ENCODE assay signal across 10 cellular contexts in genomic region chr5:111984044-111984443, GRCh38.
A peak's percentile ranks its signal among the peaks of the same experiment; 100 is the strongest.
DNase-seq lines count a peak whose midpoint lies in the region; ATAC-seq, FAIRE-seq and TF ChIP-seq lines count a peak whose summit lies in the region.
"Had no signal": no experiment of that assay in that cellular context is flagged by ENCODE, and none has a peak within 500 bp of the region (broad histone marks: within the 10 kb centered on the region; RNA-seq: fewer than 3 reads in every experiment).

No MANE protein-coding gene starts in this region.

- H3K27me3 ChIP-seq in GM12878 (replicated peaks in 1 of 2; ENCODE audit: control insufficient read depth in 2 of 2, insufficient read depth in 2 of 2, low read length in 1 of 2): no peaks in the 10 kb centered on the region
- H3K27me3 ChIP-seq in gastrocnemius medialis: no peaks in the 10 kb centered on the region

- no peaks in the 10 kb centered on the region for H3K27me3 Mint-ChIP-seq in activated T-helper 17 cell treated with anti-CD3 and anti-CD28 coated beads, Interleukin-2, amount 50 U/mL, for 72 hours
- H3K27me3 Mint-ChIP-seq: stimulated activated memory B cell treated with anti-CD40 and anti-IgM and Interleukin-4, amounts not matched to agents 10 μg/mL and 1 μg/mL and 100 μg/mL, for 72 hours had no signal

- H3K4me2 ChIP-seq in GM12878 (ENCODE audit: control insufficient read depth, insufficient read depth): no peak overlapping the region

- H3K36me3 Mint-ChIP-seq in activated T-helper 17 cell treated with anti-CD3 and anti-CD28 coated beads, Interleukin-2, amount 50 U/mL, for 72 hours (ENCODE audit: low read depth): no peaks in the 10 kb centered on the region
- H3K36me3 Mint-ChIP-seq: stimulated activated memory B cell treated with anti-CD40 and anti-IgM and Interleukin-4, amounts not matched to agents 10 μg/mL and 1 μg/mL and 100 μg/mL, for 72 hours had no signal

- TF ChIP-seq RAD21 in GM12878 (IDR thresholded peaks at IDR 0.05; ENCODE audit: insufficient read depth, low read depth, low read length): 0 out of 2 replicates have a peak, but pooled peaks have one; percentile 4

- CTCF ChIA-PET in GM12878 (lab: Yijun Ruan, JAX): no interaction called here

- no peak overlapping the region for H3K4me3 Mint-ChIP-seq in activated T-helper 17 cell treated with anti-CD3 and anti-CD28 coated beads, Interleukin-2, amount 50 U/mL, for 72 hours
- H3K4me3 Mint-ChIP-seq: stimulated activated memory B cell treated with anti-CD40 and anti-IgM and Interleukin-4, amounts not matched to agents 10 μg/mL and 1 μg/mL and 100 μg/mL, for 72 hours had no signal

- peak overlapping the region; percentile 44 for H2AFZ ChIP-seq in GM12878 (ENCODE audit: control insufficient read depth, low read depth, low read length)
- H2AFZ ChIP-seq: parathyroid adenoma had no signal

- TF ChIP-seq POLR2A in GM12878 (IDR thresholded peaks at IDR 0.05; ENCODE audit: low read depth, low read length): no peak
- TF ChIP-seq POLR2A in gastrocnemius medialis (IDR thresholded peaks at IDR 0.05): no peak

- no peaks in the 10 kb centered on the region for H3K9me3 ChIP-seq in GM12878 (replicated peaks; ENCODE audit: control insufficient read depth, insufficient read depth, low read length)
- no peaks in the 10 kb centered on the region for H3K9me3 ChIP-seq in gastrocnemius medialis

- FAIRE-seq in GM12878 (lab: Jason Lieb, UNC): no peak

- H3K4me3 ChIP-seq in GM12878 (no peak overlapping the region), gastrocnemius medialis (no peak overlapping the region)

- H3K27ac ChIP-seq in GM12878 (ENCODE audit: control insufficient read depth, insufficient read depth): no peak overlapping the region
- peak overlapping the region in 1 of 4 donors; percentile 20 for H3K27ac ChIP-seq in gastrocnemius medialis
- H3K27ac ChIP-seq: parathyroid adenoma had no signal

- no peaks in the 10 kb centered on the region for H3K79me2 ChIP-seq in GM12878 (ENCODE audit: control insufficient read depth, insufficient read depth, low read length)
- H3K79me2 ChIP-seq: parathyroid adenoma had no signal

- peak in 1 of 2 experiments; percentile 24; a peak in 1 of 4 replicates for TF ChIP-seq EP300 in GM12878 (IDR thresholded peaks at IDR 0.05; ENCODE audit: borderline replicate concordance in 1 of 2, control insufficient read depth in 1 of 2, low read depth in 2 of 2, low read length in 2 of 2)

- SMC1A ChIA-PET in GM12878 (lab: Charles Lee; ENCODE audit: uncharacterized antibody, unreplicated experiment): interaction anchor here (1.1 kb wide), 1 partner anchor 14 kb away, joined by 3 read pairs; no protein-coding TSS in a partner anchor

- RAD21 ChIA-PET in GM12878 (lab: Charles Lee; ENCODE audit: unreplicated experiment): no interaction called here

- POLR2A ChIA-PET in GM12878 (lab: Charles Lee): interaction anchor here (1.3 kb wide), 1 partner anchor 9 kb away, joined by 3 read pairs; no protein-coding TSS in a partner anchor

- WGBS in GM12878 (ENCODE audit: insufficient coverage, insufficient replicate concordance, low lambda C conversion rate, missing lambda C conversion rate): 58% methylated on average over 2 of the region's 2 CpGs

- intact Hi-C loops in GM12878 (cut with micrococcal nuclease; ENCODE audit: unreplicated experiment): no loop called here
- intact Hi-C loops in gastrocnemius medialis (cut with DNase I; ENCODE audit: low total_unique reads): no loop called here

- in situ Hi-C loops in GM12878 (cut with MboI): no loop called here
- in situ Hi-C loops in gastrocnemius medialis (cut with MboI; ENCODE audit: low sequenced_read_pairs in 4 of 4): no loop called here

- no peaks in the 10 kb centered on the region for H3K9me3 Mint-ChIP-seq in activated T-helper 17 cell treated with anti-CD3 and anti-CD28 coated beads, Interleukin-2, amount 50 U/mL, for 72 hours
- H3K9me3 Mint-ChIP-seq: stimulated activated memory B cell treated with anti-CD40 and anti-IgM and Interleukin-4, amounts not matched to agents 10 μg/mL and 1 μg/mL and 100 μg/mL, for 72 hours had no signal

- no peaks in the 10 kb centered on the region for H3K4me1 ChIP-seq in GM12878 (ENCODE audit: control insufficient read depth, insufficient read depth, low read length)
- H3K4me1 ChIP-seq in gastrocnemius medialis: peaks cover 0 to 3% of the 10 kb centered on the region in 2 donors
- H3K4me1 ChIP-seq: parathyroid adenoma had no signal

- no peak overlapping the region for H3K9ac ChIP-seq in GM12878 (ENCODE audit: control insufficient read depth, insufficient read depth, low read length)
- H3K9ac ChIP-seq: parathyroid adenoma had no signal

- no peak overlapping the region for H3K27ac Mint-ChIP-seq in activated T-helper 17 cell treated with anti-CD3 and anti-CD28 coated beads, Interleukin-2, amount 50 U/mL, for 72 hours
- H3K27ac Mint-ChIP-seq: stimulated activated memory B cell treated with anti-CD40 and anti-IgM and Interleukin-4, amounts not matched to agents 10 μg/mL and 1 μg/mL and 100 μg/mL, for 72 hours had no signal

- no peak for TF ChIP-seq CTCF in GM12878 (IDR thresholded peaks at IDR 0.05 in 2 of 3, conservative IDR thresholded peaks at IDR 0.05 in 1 of 3; ENCODE audit: control insufficient read depth in 2 of 3, extremely low read depth in 1 of 3, insufficient read depth in 1 of 3, low read depth in 3 of 3, low read length in 3 of 3)
- no peak for TF ChIP-seq CTCF in gastrocnemius medialis (IDR thresholded peaks at IDR 0.05 in 4 of 5, conservative IDR thresholded peaks at IDR 0.05 in 1 of 5)

- no peaks in the 10 kb centered on the region for H3K4me1 Mint-ChIP-seq in activated T-helper 17 cell treated with anti-CD3 and anti-CD28 coated beads, Interleukin-2, amount 50 U/mL, for 72 hours
- H3K4me1 Mint-ChIP-seq: stimulated activated memory B cell treated with anti-CD40 and anti-IgM and Interleukin-4, amounts not matched to agents 10 μg/mL and 1 μg/mL and 100 μg/mL, for 72 hours had no signal

- no peaks in the 10 kb centered on the region for H4K20me1 ChIP-seq in GM12878 (ENCODE audit: control insufficient read depth, insufficient read depth)

- peak; percentile 66 for ATAC-seq in GM18861 (IDR thresholded peaks at IDR 0.05; ENCODE audit: unreplicated experiment)
- peak; percentile 55 for ATAC-seq in HG03045 (IDR thresholded peaks at IDR 0.05; ENCODE audit: unreplicated experiment)
- peak; percentile 81 for ATAC-seq in GM12878
- peak; percentile 60 for ATAC-seq in gastrocnemius medialis
- ATAC-seq in activated T-helper 17 cell treated with anti-CD3 and anti-CD28 coated beads, Interleukin-2, amount 50 U/mL, for 72 hours (replicated peaks): no peak
- ATAC-seq: stimulated activated memory B cell treated with anti-CD40 and anti-IgM and Interleukin-4, amounts not matched to agents 10 μg/mL and 1 μg/mL and 100 μg/mL, for 72 hours had no signal

- BruUV-seq in GM12878 (replicated peaks; lab: Mats Ljungman, UMichigan): no TSS peak

- DNase-seq in GM12878 (ENCODE audit: low read depth, low spot score) (no peak), gastrocnemius medialis (no peak), DMS153 (lab: John Stamatoyannopoulos, UW) (no peak), NCI-H526 (lab: John Stamatoyannopoulos, UW) (no peak)
- DNase-seq: NCI-H2029 treated with DMSO at 0.1 percent for 48 hours had no signal

- no peaks in the 10 kb centered on the region for H3K36me3 ChIP-seq in GM12878 (ENCODE audit: control insufficient read depth in 2 of 2, insufficient read depth in 2 of 2, low read length in 1 of 2)
- no peaks in the 10 kb centered on the region for H3K36me3 ChIP-seq in gastrocnemius medialis

TF ChIP-seq in GM12878, 131 proteins besides CTCF, POLR2A, EP300 and RAD21 (continues in another document):
- TF ChIP-seq EZH2 (IDR thresholded peaks at IDR 0.05; ENCODE audit: borderline replicate concordance, control insufficient read depth, low read depth, low read length): no peak
- TF ChIP-seq HDGF (IDR thresholded peaks at IDR 0.05): no peak
- no peak for TF ChIP-seq RAD51 (IDR thresholded peaks at IDR 0.05)
- TF ChIP-seq SP1 (IDR thresholded peaks at IDR 0.05; ENCODE audit: low read depth, low read length): no peak
- TF ChIP-seq IKZF2 (IDR thresholded peaks at IDR 0.05): peak; percentile 43 to 59; a peak in 3 of 4 replicates
- peak; percentile 38; the same call in 1 of the 2 replicates for TF ChIP-seq RELB (IDR thresholded peaks at IDR 0.05; ENCODE audit: low read depth)
- TF ChIP-seq ELK1 (IDR thresholded peaks at IDR 0.05; ENCODE audit: low read depth, low read length): no peak
